In the genomic region with DNA sequence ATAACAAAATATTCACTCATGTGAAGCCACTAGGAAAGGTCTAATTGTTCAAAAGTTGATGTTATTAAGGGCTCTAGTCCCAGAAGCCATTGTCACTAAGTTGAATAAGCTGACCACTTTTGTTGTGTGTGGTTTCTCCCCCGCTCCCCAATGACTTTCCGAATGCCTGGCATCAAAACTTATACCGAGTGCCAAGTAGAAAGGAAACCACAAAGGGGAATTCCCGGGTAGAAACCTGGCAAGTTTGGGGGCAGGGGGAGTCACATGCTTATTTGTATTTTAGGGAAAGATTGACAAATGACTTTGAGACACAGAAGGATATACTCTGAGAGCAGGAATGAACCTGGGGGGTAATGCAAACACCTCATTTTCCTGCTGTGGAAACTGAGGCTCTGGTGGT, we compare ENCODE assay signal across 9 cellular contexts.
A peak's percentile ranks its signal among the peaks of the same experiment; 100 is the strongest.
DNase-seq lines count a peak whose midpoint lies in the region; ATAC-seq and TF ChIP-seq lines count a peak whose summit lies in the region.
"Had no signal": no experiment of that assay in that cellular context is flagged by ENCODE, and none has a peak within 500 bp of the region (broad histone marks: within the 10 kb centered on the region; RNA-seq: fewer than 3 reads in every experiment).

No MANE protein-coding gene starts in this region.

- no peaks in the 10 kb centered on the region for H3K27me3 Mint-ChIP-seq in activated T-helper 17 cell treated with anti-CD3 and anti-CD28 coated beads, Interleukin-2, amount 50 U/mL, for 72 hours
- no peaks in the 10 kb centered on the region for H3K27me3 Mint-ChIP-seq in Caco-2 (ENCODE audit: insufficient read depth, unreplicated experiment)

- intact Hi-C loops in stomach (cut with DNase I; ENCODE audit: low total_unique reads) (no loop called here), Caco-2 (cut with micrococcal nuclease; ENCODE audit: unreplicated experiment) (no loop called here)

- peak overlapping the region; percentile 64 for H3K4me3 Mint-ChIP-seq in activated T-helper 17 cell treated with anti-CD3 and anti-CD28 coated beads, Interleukin-2, amount 50 U/mL, for 72 hours
- H3K4me3 Mint-ChIP-seq in Caco-2 (ENCODE audit: unreplicated experiment), result no peak overlapping the region

- H3K36me3 ChIP-seq in liver (ENCODE audit: control insufficient read depth in 4 of 4, insufficient read depth in 3 of 4, low read depth in 1 of 4, low read length in 3 of 4), result peaks cover 0 to 6% (median 3%) of the 10 kb centered on the region in 4 donors
- H3K36me3 ChIP-seq in stomach, result peaks cover 0 to 18% (median 9%) of the 10 kb centered on the region in 4 donors
- no peaks in the 10 kb centered on the region for H3K36me3 ChIP-seq in Caco-2 (ENCODE audit: control insufficient read depth, insufficient read depth, low read length)

- TF ChIP-seq POLR2A in stomach (IDR thresholded peaks at IDR 0.05), result no peak

- no peak for TF ChIP-seq EP300 in stomach (IDR thresholded peaks at IDR 0.05)

- peak overlapping the region; percentile 6 to 70 for H3K27ac ChIP-seq in liver (ENCODE audit: low read depth in 1 of 2, low read length in 2 of 2)
- peak overlapping the region in 4 of 5 donors; percentile 54 to 83 (median 63) for H3K27ac ChIP-seq in stomach
- H3K27ac ChIP-seq: 22Rv1 had no signal

- no TSS peak for BruUV-seq in Caco-2 (replicated peaks; lab: Mats Ljungman, UMichigan)

- peak; percentile 5 to 19 for TF ChIP-seq RAD21 in liver (IDR thresholded peaks at IDR 0.05)

- H3K9me3 ChIP-seq in liver (ENCODE audit: control insufficient read depth in 4 of 4, low read length in 3 of 4) (no peaks in the 10 kb centered on the region), stomach (no peaks in the 10 kb centered on the region), Caco-2 (no peaks in the 10 kb centered on the region)

- DNase-seq in DMS 273 (lab: John Stamatoyannopoulos, UW; ENCODE audit: unreplicated experiment) (peak; percentile 28), DMS 273 treated with DMSO at 0.1 percent for 48 hours (lab: John Stamatoyannopoulos, UW) (no peak), stomach (no peak), NCI-H1092 treated with DMSO at 0.1 percent for 48 hours (lab: John Stamatoyannopoulos, UW) (no peak), Caco-2 (no peak)

- H3K4me1 ChIP-seq in liver (ENCODE audit: control insufficient read depth in 4 of 4, insufficient read depth in 4 of 4, low read length in 3 of 4), result peaks cover 14 to 46% (median 36%) of the 10 kb centered on the region in 4 donors
- H3K4me1 ChIP-seq in stomach, result peaks cover 21 to 60% (median 32%) of the 10 kb centered on the region in 4 donors
- peaks cover 30% of the 10 kb centered on the region for H3K4me1 ChIP-seq in Caco-2

- H3K9ac ChIP-seq in liver (ENCODE audit: low read depth in 1 of 2, low read length in 2 of 2), result no peak overlapping the region

- no peaks in the 10 kb centered on the region for H3K27me3 ChIP-seq in liver (ENCODE audit: control insufficient read depth in 4 of 4, insufficient read depth in 4 of 4, low read length in 3 of 4)
- no peaks in the 10 kb centered on the region for H3K27me3 ChIP-seq in stomach
- H3K27me3 ChIP-seq in Caco-2 (replicated peaks; ENCODE audit: control insufficient read depth, insufficient read depth, low read length), result no peaks in the 10 kb centered on the region

- 11% methylated on average over 4 of the region's 4 CpGs for WGBS in liver
- WGBS in stomach, 5 donors, result 8 to 28% (median 10%) methylated on average over 4 of the region's 4 CpGs

- H3K4me3 ChIP-seq in liver (ENCODE audit: low read depth in 1 of 3, low read length in 3 of 3), result no peak overlapping the region
- no peak overlapping the region for H3K4me3 ChIP-seq in stomach
- no peak overlapping the region for H3K4me3 ChIP-seq in Caco-2 (ENCODE audit: low read depth, low read length)

- H3K36me3 Mint-ChIP-seq in activated T-helper 17 cell treated with anti-CD3 and anti-CD28 coated beads, Interleukin-2, amount 50 U/mL, for 72 hours (ENCODE audit: low read depth), result peaks cover 24% of the 10 kb centered on the region
- peaks cover 5% of the 10 kb centered on the region for H3K36me3 Mint-ChIP-seq in Caco-2 (ENCODE audit: insufficient read depth, unreplicated experiment)

- no peak for TF ChIP-seq CTCF in liver (IDR thresholded peaks at IDR 0.05; ENCODE audit: low read depth, low read length, missing input control)
- TF ChIP-seq CTCF in stomach (IDR thresholded peaks at IDR 0.05), result no peak
- no peak for TF ChIP-seq CTCF in Caco-2 (IDR thresholded peaks at IDR 0.05; ENCODE audit: insufficient read depth in 1 of 2, low read depth in 1 of 2, low read length in 1 of 2, severe bottlenecking in 1 of 2, unreplicated experiment in 1 of 2)

- POLR2A ChIA-PET in Caco-2 (lab: Charles Lee), result no interaction called here

- peak overlapping the region; percentile 57 for H3K27ac Mint-ChIP-seq in activated T-helper 17 cell treated with anti-CD3 and anti-CD28 coated beads, Interleukin-2, amount 50 U/mL, for 72 hours
- no peak overlapping the region for H3K27ac Mint-ChIP-seq in Caco-2 (ENCODE audit: unreplicated experiment)

- ATAC-seq in activated T-helper 17 cell treated with anti-CD3 and anti-CD28 coated beads, Interleukin-2, amount 50 U/mL, for 72 hours (replicated peaks), result peak; percentile 66
- ATAC-seq in HG02884 (IDR thresholded peaks at IDR 0.05; ENCODE audit: unreplicated experiment), result no peak

- H3K4me1 Mint-ChIP-seq in activated T-helper 17 cell treated with anti-CD3 and anti-CD28 coated beads, Interleukin-2, amount 50 U/mL, for 72 hours, result peaks cover 34% of the 10 kb centered on the region
- peaks cover 14% of the 10 kb centered on the region for H3K4me1 Mint-ChIP-seq in Caco-2 (ENCODE audit: low read depth, unreplicated experiment)

- CTCF ChIA-PET in Caco-2 (lab: Charles Lee), result no interaction called here

- no peaks in the 10 kb centered on the region for H3K9me3 Mint-ChIP-seq in activated T-helper 17 cell treated with anti-CD3 and anti-CD28 coated beads, Interleukin-2, amount 50 U/mL, for 72 hours
- no peaks in the 10 kb centered on the region for H3K9me3 Mint-ChIP-seq in Caco-2 (ENCODE audit: unreplicated experiment)

TF ChIP-seq in liver, 16 proteins besides CTCF, POLR2A, EP300 and RAD21:
- no peak for TF ChIP-seq TAF1 (conservative IDR thresholded peaks at IDR 0.05)
- TF ChIP-seq SP1 (IDR thresholded peaks at IDR 0.05), result no peak
- no peak for TF ChIP-seq NR2F2 (IDR thresholded peaks at IDR 0.05)
- peak in 1 of 2 donors; percentile 39 for TF ChIP-seq RXRA (IDR thresholded peaks at IDR 0.05)
- TF ChIP-seq, protein P1, sequence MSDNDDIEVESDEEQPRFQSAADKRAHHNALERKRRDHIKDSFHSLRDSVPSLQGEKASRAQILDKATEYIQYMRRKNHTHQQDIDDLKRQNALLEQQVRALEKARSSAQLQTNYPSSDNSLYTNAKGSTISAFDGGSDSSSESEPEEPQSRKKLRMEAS (IDR thresholded peaks at IDR 0.05), result no peak
- TF ChIP-seq FOXA2 (IDR thresholded peaks at IDR 0.05), result no peak
- TF ChIP-seq, protein P2, sequence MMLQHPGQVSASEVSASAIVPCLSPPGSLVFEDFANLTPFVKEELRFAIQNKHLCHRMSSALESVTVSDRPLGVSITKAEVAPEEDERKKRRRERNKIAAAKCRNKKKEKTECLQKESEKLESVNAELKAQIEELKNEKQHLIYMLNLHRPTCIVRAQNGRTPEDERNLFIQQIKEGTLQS (IDR thresholded peaks at IDR 0.05), result no peak
- TF ChIP-seq HNF4G (IDR thresholded peaks at IDR 0.05), result no peak
- TF ChIP-seq, protein P3, sequence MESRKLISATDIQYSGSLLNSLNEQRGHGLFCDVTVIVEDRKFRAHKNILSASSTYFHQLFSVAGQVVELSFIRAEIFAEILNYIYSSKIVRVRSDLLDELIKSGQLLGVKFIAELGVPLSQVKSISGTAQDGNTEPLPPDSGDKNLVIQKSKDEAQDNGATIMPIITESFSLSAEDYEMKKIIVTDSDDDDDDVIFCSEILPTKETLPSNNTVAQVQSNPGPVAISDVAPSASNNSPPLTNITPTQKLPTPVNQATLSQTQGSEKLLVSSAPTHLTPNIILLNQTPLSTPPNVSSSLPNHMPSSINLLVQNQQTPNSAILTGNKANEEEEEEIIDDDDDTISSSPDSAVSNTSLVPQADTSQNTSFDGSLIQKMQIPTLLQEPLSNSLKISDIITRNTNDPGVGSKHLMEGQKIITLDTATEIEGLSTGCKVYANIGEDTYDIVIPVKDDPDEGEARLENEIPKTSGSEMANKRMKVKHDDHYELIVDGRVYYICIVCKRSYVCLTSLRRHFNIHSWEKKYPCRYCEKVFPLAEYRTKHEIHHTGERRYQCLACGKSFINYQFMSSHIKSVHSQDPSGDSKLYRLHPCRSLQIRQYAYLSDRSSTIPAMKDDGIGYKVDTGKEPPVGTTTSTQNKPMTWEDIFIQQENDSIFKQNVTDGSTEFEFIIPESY (IDR thresholded peaks at IDR 0.05), result no peak
- TF ChIP-seq FOXA1 (IDR thresholded peaks at IDR 0.05), result no peak
- TF ChIP-seq, protein P4, sequence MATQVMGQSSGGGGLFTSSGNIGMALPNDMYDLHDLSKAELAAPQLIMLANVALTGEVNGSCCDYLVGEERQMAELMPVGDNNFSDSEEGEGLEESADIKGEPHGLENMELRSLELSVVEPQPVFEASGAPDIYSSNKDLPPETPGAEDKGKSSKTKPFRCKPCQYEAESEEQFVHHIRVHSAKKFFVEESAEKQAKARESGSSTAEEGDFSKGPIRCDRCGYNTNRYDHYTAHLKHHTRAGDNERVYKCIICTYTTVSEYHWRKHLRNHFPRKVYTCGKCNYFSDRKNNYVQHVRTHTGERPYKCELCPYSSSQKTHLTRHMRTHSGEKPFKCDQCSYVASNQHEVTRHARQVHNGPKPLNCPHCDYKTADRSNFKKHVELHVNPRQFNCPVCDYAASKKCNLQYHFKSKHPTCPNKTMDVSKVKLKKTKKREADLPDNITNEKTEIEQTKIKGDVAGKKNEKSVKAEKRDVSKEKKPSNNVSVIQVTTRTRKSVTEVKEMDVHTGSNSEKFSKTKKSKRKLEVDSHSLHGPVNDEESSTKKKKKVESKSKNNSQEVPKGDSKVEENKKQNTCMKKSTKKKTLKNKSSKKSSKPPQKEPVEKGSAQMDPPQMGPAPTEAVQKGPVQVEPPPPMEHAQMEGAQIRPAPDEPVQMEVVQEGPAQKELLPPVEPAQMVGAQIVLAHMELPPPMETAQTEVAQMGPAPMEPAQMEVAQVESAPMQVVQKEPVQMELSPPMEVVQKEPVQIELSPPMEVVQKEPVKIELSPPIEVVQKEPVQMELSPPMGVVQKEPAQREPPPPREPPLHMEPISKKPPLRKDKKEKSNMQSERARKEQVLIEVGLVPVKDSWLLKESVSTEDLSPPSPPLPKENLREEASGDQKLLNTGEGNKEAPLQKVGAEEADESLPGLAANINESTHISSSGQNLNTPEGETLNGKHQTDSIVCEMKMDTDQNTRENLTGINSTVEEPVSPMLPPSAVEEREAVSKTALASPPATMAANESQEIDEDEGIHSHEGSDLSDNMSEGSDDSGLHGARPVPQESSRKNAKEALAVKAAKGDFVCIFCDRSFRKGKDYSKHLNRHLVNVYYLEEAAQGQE (IDR thresholded peaks at IDR 0.05), result no peak
- TF ChIP-seq HNF4A (conservative IDR thresholded peaks at IDR 0.05), result peak in 1 of 2 donors; percentile 26
- no peak for TF ChIP-seq EGR1 (IDR thresholded peaks at IDR 0.05; ENCODE audit: low read depth in 2 of 2)
- peak in 1 of 2 donors; percentile 25 for TF ChIP-seq JUND (IDR thresholded peaks at IDR 0.05)
